ENCODE assay signal across 33 cellular contexts in genomic region chr22:40805699-40806203, GRCh38. TPM values are rescaled to one million over a fixed set of nuclear protein-coding genes. Genes with fewer than 3 reads are reported as not detected.
"Had no signal": no experiment of that assay in that cellular context is flagged by ENCODE, and none has a peak within 500 bp of the region (broad histone marks: within the 10 kb centered on the region; RNA-seq: fewer than 3 reads in every experiment).

No MANE protein-coding gene starts in this region.

- H3K4me1 Mint-ChIP-seq: activated CD4-positive, alpha-beta memory T cell treated with anti-CD3 and anti-CD28 coated beads, Interleukin-2, amount 10 ng/mL, durations not matched to agents 7 days and 5 days had no signal

- H3K9ac ChIP-seq: SK-N-SH had no signal

- ATAC-seq: activated CD4-positive, alpha-beta T cell treated with anti-CD3 and anti-CD28 coated beads for 36 hours; Panc1; Right ventricle myocardium inferior had no signal

- DNase-seq: activated CD4-positive, alpha-beta memory T cell treated with anti-CD3 and anti-CD28 coated beads, Interleukin-2, amount 10 ng/mL, durations not matched to agents 7 days and 5 days; activated CD4-positive, alpha-beta T cell treated with anti-CD3 and anti-CD28 coated beads for 36 hours; activated CD4-positive, alpha-beta T cell treated with anti-CD3 and anti-CD28 coated beads, Interleukin-2, amount 50 U/mL, for 1 hour; activated CD8-positive, alpha-beta memory T cell treated with anti-CD3 and anti-CD28 coated beads, Interleukin-2, amount 50 U/mL, for 4 hours; activated effector memory CD4-positive, alpha-beta T cell treated with Interleukin-2 at 50 U/mL for 16 hours; activated naive CD4-positive, alpha-beta T cell; activated T-cell treated with anti-CD3 and anti-CD28 coated beads, Interleukin-2, amount 50 U/mL, for 1 hour; aorta; caudate nucleus; KG1; MG63; MV-4-11; NCI-H1092 treated with DMSO at 0.1 percent for 48 hours; NCI-H1417 treated with DMSO at 0.1 percent for 48 hours; NCI-H1694; NCI-H2029; NCI-H2107; NCI-H2171 treated with DMSO at 0.1 percent for 48 hours; NCI-H345; NCI-H510A; NCI-H526 treated with DMSO at 0.1 percent for 48 hours; OCI-M1; RPMI8226; SJCRH30; SK-N-SH; T-helper 1 cell had no signal

- H3K9me3 Mint-ChIP-seq: activated CD4-positive, alpha-beta memory T cell treated with anti-CD3 and anti-CD28 coated beads, Interleukin-2, amount 10 ng/mL, durations not matched to agents 7 days and 5 days; activated naive CD4-positive, alpha-beta T cell treated with anti-CD3 and anti-CD28 coated beads, Interleukin-2, amount 50 U/mL, for 24 hours; activated T-helper 1 cell treated with anti-CD3 and anti-CD28 coated beads, Interleukin-12 subunit alpha, Interleukin-12 subunit beta, Interleukin-2, Interleukin-4 antibody, amounts not matched to agents 30 ng/mL and 10 ng/mL and 1 ng/mL, durations not matched to agents 14 hours and 24 hours and 36 hours had no signal

- H3K4me3 Mint-ChIP-seq: activated CD4-positive, alpha-beta memory T cell treated with anti-CD3 and anti-CD28 coated beads, Interleukin-2, amount 10 ng/mL, durations not matched to agents 7 days and 5 days; activated CD4-positive, alpha-beta T cell treated with anti-CD3 and anti-CD28 coated beads for 36 hours; activated naive CD4-positive, alpha-beta T cell treated with anti-CD3 and anti-CD28 coated beads, Interleukin-2, amount 50 U/mL, for 24 hours; activated T-helper 1 cell treated with anti-CD3 and anti-CD28 coated beads, Interleukin-12 subunit alpha, Interleukin-12 subunit beta, Interleukin-2, Interleukin-4 antibody, amounts not matched to agents 30 ng/mL and 10 ng/mL and 1 ng/mL, durations not matched to agents 14 hours and 24 hours and 36 hours had no signal

- H3K9me3 ChIP-seq: breast epithelium, MG63, SJCRH30, SK-N-SH had no signal

- H3K27ac ChIP-seq: breast epithelium, SJCRH30, VCaP had no signal

- H3K27ac Mint-ChIP-seq: activated CD4-positive, alpha-beta memory T cell treated with anti-CD3 and anti-CD28 coated beads, Interleukin-2, amount 10 ng/mL, durations not matched to agents 7 days and 5 days; activated CD4-positive, alpha-beta T cell treated with anti-CD3 and anti-CD28 coated beads for 36 hours; activated naive CD4-positive, alpha-beta T cell treated with anti-CD3 and anti-CD28 coated beads, Interleukin-2, amount 50 U/mL, for 24 hours; activated T-helper 1 cell treated with anti-CD3 and anti-CD28 coated beads, Interleukin-12 subunit alpha, Interleukin-12 subunit beta, Interleukin-2, Interleukin-4 antibody, amounts not matched to agents 30 ng/mL and 10 ng/mL and 1 ng/mL, durations not matched to agents 14 hours and 24 hours and 36 hours had no signal

- H3K27me3 ChIP-seq: breast epithelium, MG63, SJCRH30 had no signal

- H3K4me3 ChIP-seq: breast epithelium, MG63, SJCRH30 had no signal

- H3K36me3 ChIP-seq: breast epithelium had no signal

- H3K4me1 ChIP-seq: breast epithelium, SJCRH30 had no signal

- H3K27me3 Mint-ChIP-seq: activated CD4-positive, alpha-beta memory T cell treated with anti-CD3 and anti-CD28 coated beads, Interleukin-2, amount 10 ng/mL, durations not matched to agents 7 days and 5 days; activated CD4-positive, alpha-beta T cell treated with anti-CD3 and anti-CD28 coated beads for 36 hours; activated naive CD4-positive, alpha-beta T cell treated with anti-CD3 and anti-CD28 coated beads, Interleukin-2, amount 50 U/mL, for 24 hours had no signal

- H3K4me2 ChIP-seq: SK-N-SH had no signal

RNA-seq across cellular contexts. Expression of gene DNAJB7, which starts 56.2 kb away (rescaled TPM):
- total RNA-seq: activated CD4-positive, alpha-beta memory T cell treated with anti-CD3 and anti-CD28 coated beads, Interleukin-2, amount 10 ng/mL, durations not matched to agents 7 days and 5 days; activated CD4-positive, alpha-beta T cell treated with anti-CD3 and anti-CD28 coated beads for 36 hours; activated T-helper 1 cell treated with anti-CD3 and anti-CD28 coated beads, Interleukin-12 subunit alpha, Interleukin-12 subunit beta, Interleukin-2, Interleukin-4 antibody, amounts not matched to agents 30 ng/mL and 10 ng/mL and 1 ng/mL, durations not matched to agents 14 hours and 24 hours and 36 hours; aorta; breast epithelium; Right ventricle myocardium inferior; SJCRH30; T-helper 2 cell treated with Interferon-gamma antibody and Interleukin-4, amounts not matched to agents 100 ng/mL and 5 ng/mL, for 36 hours had no signal
- polyA plus RNA-seq: aorta, SK-N-SH had no signal
